15 cellular contexts compared by ENCODE assay signal in genomic region chr19:28307460-28307859, GRCh38.
"Had no signal": no experiment of that assay in that cellular context is flagged by ENCODE, and none has a peak within 500 bp of the region (broad histone marks: within the 10 kb centered on the region; RNA-seq: fewer than 3 reads in every experiment).

No MANE protein-coding gene starts in this region.

- H3K4me2 ChIP-seq: smooth muscle cell had no signal

- FAIRE-seq: keratinocyte had no signal

- H3K27me3 ChIP-seq: right lobe of liver, suprapubic skin, transverse colon had no signal

- H3K4me3 ChIP-seq: right lobe of liver, smooth muscle cell, suprapubic skin, transverse colon had no signal

- DNase-seq: activated CD4-positive, alpha-beta T cell treated with anti-CD3 and anti-CD28 coated beads, Interleukin-2, amount 10 ng/mL, durations not matched to agents 24 days and 14 days; activated CD8-positive, alpha-beta T cell treated with anti-CD3 and anti-CD28 coated beads for 36 hours; activated naive CD4-positive, alpha-beta T cell treated with anti-CD3 and anti-CD28 coated beads for 36 hours; activated T-cell treated with anti-CD3 and anti-CD28 coated beads, Interleukin-2, amount 50 U/mL, for 24 hours; effector CD4-positive, alpha-beta T cell; foreskin melanocyte; right lobe of liver; stimulated activated CD4-positive, alpha-beta T cell treated with anti-CD3 and anti-CD28 coated beads, Interleukin-4, amount 100 ng/mL, for 1 hour; stimulated activated naive CD8-positive, alpha-beta T cell treated with anti-CD3 and anti-CD28 coated beads, Interleukin-15, amount 100 ng/mL, for 72 hours had no signal

- ATAC-seq: activated CD8-positive, alpha-beta T cell treated with anti-CD3 and anti-CD28 coated beads for 36 hours; left lobe of liver; right lobe of liver; stimulated activated naive CD8-positive, alpha-beta T cell treated with anti-CD3 and anti-CD28 coated beads, Interleukin-15, amount 100 ng/mL, for 72 hours had no signal

- H3K4me1 Mint-ChIP-seq: activated CD4-positive, alpha-beta T cell treated with anti-CD3 and anti-CD28 coated beads, Interleukin-2, amount 10 ng/mL, durations not matched to agents 24 days and 14 days; stimulated activated naive CD8-positive, alpha-beta T cell treated with anti-CD3 and anti-CD28 coated beads, Interleukin-15, amount 100 ng/mL, for 72 hours had no signal

- H3K27me3 Mint-ChIP-seq: activated CD4-positive, alpha-beta T cell treated with anti-CD3 and anti-CD28 coated beads, Interleukin-2, amount 10 ng/mL, durations not matched to agents 24 days and 14 days; activated CD8-positive, alpha-beta T cell treated with anti-CD3 and anti-CD28 coated beads for 36 hours; activated T-cell treated with anti-CD3 and anti-CD28 coated beads, Interleukin-2, amount 50 U/mL, for 24 hours; stimulated activated naive CD8-positive, alpha-beta T cell treated with anti-CD3 and anti-CD28 coated beads, Interleukin-15, amount 100 ng/mL, for 72 hours had no signal

- H3K9me3 ChIP-seq: right lobe of liver, suprapubic skin, transverse colon had no signal

- H3K4me3 Mint-ChIP-seq: activated CD4-positive, alpha-beta T cell treated with anti-CD3 and anti-CD28 coated beads, Interleukin-2, amount 10 ng/mL, durations not matched to agents 24 days and 14 days; activated CD8-positive, alpha-beta T cell treated with anti-CD3 and anti-CD28 coated beads for 36 hours; activated naive CD4-positive, alpha-beta T cell treated with anti-CD3 and anti-CD28 coated beads for 36 hours; activated T-cell treated with anti-CD3 and anti-CD28 coated beads, Interleukin-2, amount 50 U/mL, for 24 hours; stimulated activated naive CD8-positive, alpha-beta T cell treated with anti-CD3 and anti-CD28 coated beads, Interleukin-15, amount 100 ng/mL, for 72 hours; T-helper 1 cell treated with Interleukin-12 subunit alpha and Interleukin-12 subunit beta and Interleukin-4 antibody, amounts not matched to agents 30 μg/mL and 1 μg/mL, for 36 hours had no signal

- H3K9me3 Mint-ChIP-seq: activated CD4-positive, alpha-beta T cell treated with anti-CD3 and anti-CD28 coated beads, Interleukin-2, amount 10 ng/mL, durations not matched to agents 24 days and 14 days; activated CD8-positive, alpha-beta T cell treated with anti-CD3 and anti-CD28 coated beads for 36 hours; T-helper 1 cell treated with Interleukin-12 subunit alpha and Interleukin-12 subunit beta and Interleukin-4 antibody, amounts not matched to agents 30 μg/mL and 1 μg/mL, for 36 hours had no signal

- H3K4me1 ChIP-seq: right lobe of liver, suprapubic skin, transverse colon had no signal

- H3K27ac ChIP-seq: right lobe of liver, suprapubic skin, transverse colon had no signal

- H3K36me3 ChIP-seq: right lobe of liver, suprapubic skin, transverse colon had no signal

- H3K27ac Mint-ChIP-seq: activated CD4-positive, alpha-beta T cell treated with anti-CD3 and anti-CD28 coated beads, Interleukin-2, amount 10 ng/mL, durations not matched to agents 24 days and 14 days; activated CD8-positive, alpha-beta T cell treated with anti-CD3 and anti-CD28 coated beads for 36 hours; activated naive CD4-positive, alpha-beta T cell treated with anti-CD3 and anti-CD28 coated beads for 36 hours; activated T-cell treated with anti-CD3 and anti-CD28 coated beads, Interleukin-2, amount 50 U/mL, for 24 hours; stimulated activated naive CD8-positive, alpha-beta T cell treated with anti-CD3 and anti-CD28 coated beads, Interleukin-15, amount 100 ng/mL, for 72 hours; T-helper 1 cell treated with Interleukin-12 subunit alpha and Interleukin-12 subunit beta and Interleukin-4 antibody, amounts not matched to agents 30 μg/mL and 1 μg/mL, for 36 hours had no signal
